ENCODE assay signal across 8 cellular contexts in the genomic region with DNA sequence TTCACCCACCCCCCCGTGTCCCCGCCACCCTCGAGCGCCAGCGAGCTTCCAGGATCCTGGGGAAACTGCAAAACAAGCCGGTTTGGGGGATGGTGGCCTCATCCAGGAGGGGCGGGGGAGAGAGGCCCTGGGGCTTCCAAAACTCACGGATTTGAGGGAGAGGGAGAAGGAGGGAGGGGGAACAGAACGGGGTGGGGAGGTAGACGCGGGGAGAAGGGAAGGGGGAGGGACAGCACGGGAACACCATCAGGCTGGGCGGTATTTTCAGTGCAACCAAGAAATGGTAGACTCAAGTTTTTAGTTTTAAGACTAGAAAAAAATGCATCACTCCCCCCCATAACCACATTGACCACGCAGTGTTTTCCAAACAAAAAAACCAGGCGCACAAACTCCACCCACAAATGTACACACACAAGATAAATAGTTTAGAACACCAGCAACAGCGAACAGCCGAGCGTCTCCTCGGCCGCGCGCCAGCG. TPM values are rescaled to one million over a fixed set of nuclear protein-coding genes. Genes with fewer than 3 reads are reported as not detected.
DNase-seq lines count a peak whose midpoint lies in the region; ATAC-seq and TF ChIP-seq lines count a peak whose summit lies in the region.
"Had no signal": no experiment of that assay in that cellular context is flagged by ENCODE, and none has a peak within 500 bp of the region (broad histone marks: within the 10 kb centered on the region; RNA-seq: fewer than 3 reads in every experiment).

No MANE protein-coding gene starts in this region.

- TF ChIP-seq CTCF in GM12875 (IDR thresholded peaks at IDR 0.05; ENCODE audit: borderline replicate concordance, insufficient read depth, low read depth, low read length), result no peak

- peaks cover 18% of the 10 kb centered on the region for H3K4me1 Mint-ChIP-seq in activated CD4-positive, alpha-beta memory T cell treated with anti-CD3 and anti-CD28 coated beads, Interleukin-2, amount 10 ng/mL, durations not matched to agents 7 days and 5 days

- no peak for ATAC-seq in HG03045 (IDR thresholded peaks at IDR 0.05; ENCODE audit: unreplicated experiment)

- peak overlapping the region; percentile 49 for H3K4me3 ChIP-seq in GM12875 (ENCODE audit: low read depth, low read length)

- DNase-seq in activated CD4-positive, alpha-beta memory T cell treated with anti-CD3 and anti-CD28 coated beads, Interleukin-2, amount 10 ng/mL, durations not matched to agents 7 days and 5 days, result no peak
- DNase-seq in medulla oblongata (ENCODE audit: extremely low spot score) (peak; percentile 44), NCI-H1694 treated with DMSO at 0.1 percent for 48 hours (lab: John Stamatoyannopoulos, UW) (no peak), HuH-7 (ENCODE audit: low spot score) (no peak)

- peak overlapping the region; percentile 61 for H3K4me3 Mint-ChIP-seq in activated CD4-positive, alpha-beta memory T cell treated with anti-CD3 and anti-CD28 coated beads, Interleukin-2, amount 10 ng/mL, durations not matched to agents 7 days and 5 days

- no peaks in the 10 kb centered on the region for H3K9me3 Mint-ChIP-seq in activated CD4-positive, alpha-beta memory T cell treated with anti-CD3 and anti-CD28 coated beads, Interleukin-2, amount 10 ng/mL, durations not matched to agents 7 days and 5 days

- peaks cover 40% of the 10 kb centered on the region for H3K27me3 Mint-ChIP-seq in activated CD4-positive, alpha-beta memory T cell treated with anti-CD3 and anti-CD28 coated beads, Interleukin-2, amount 10 ng/mL, durations not matched to agents 7 days and 5 days

- POLR2A ChIA-PET in activated CD4-positive, alpha-beta memory T cell treated with anti-CD3 and anti-CD28 coated beads, Interleukin-2, amount 10 ng/mL, durations not matched to agents 7 days and 5 days (lab: Charles Lee), result no interaction called here

- CTCF ChIA-PET in activated CD4-positive, alpha-beta memory T cell treated with anti-CD3 and anti-CD28 coated beads, Interleukin-2, amount 10 ng/mL, durations not matched to agents 7 days and 5 days (lab: Charles Lee), result no interaction called here

- no peak overlapping the region for H3K27ac Mint-ChIP-seq in activated CD4-positive, alpha-beta memory T cell treated with anti-CD3 and anti-CD28 coated beads, Interleukin-2, amount 10 ng/mL, durations not matched to agents 7 days and 5 days

- H3K36me3 Mint-ChIP-seq in activated CD4-positive, alpha-beta memory T cell treated with anti-CD3 and anti-CD28 coated beads, Interleukin-2, amount 10 ng/mL, durations not matched to agents 7 days and 5 days (ENCODE audit: low read depth), result no peaks in the 10 kb centered on the region

RNA-seq across cellular contexts. Expression of gene NRARP, which starts 1.4 kb away (rescaled TPM):
- under 1 TPM; 0.71 to 0.75 TPM for total RNA-seq in activated CD4-positive, alpha-beta memory T cell treated with anti-CD3 and anti-CD28 coated beads, Interleukin-2, amount 10 ng/mL, durations not matched to agents 7 days and 5 days

RNA-seq across cellular contexts. Expression of gene TOR4A, which starts 23.1 kb away (rescaled TPM):
- total RNA-seq in activated CD4-positive, alpha-beta memory T cell treated with anti-CD3 and anti-CD28 coated beads, Interleukin-2, amount 10 ng/mL, durations not matched to agents 7 days and 5 days, result 10 to 100 TPM; 22.4 to 23.2 TPM

RNA-seq across cellular contexts. Expression of gene NELFB, which starts 45.5 kb away (rescaled TPM):
- total RNA-seq in activated CD4-positive, alpha-beta memory T cell treated with anti-CD3 and anti-CD28 coated beads, Interleukin-2, amount 10 ng/mL, durations not matched to agents 7 days and 5 days, result 10 to 100 TPM; 58.8 to 59.6 TPM

RNA-seq across cellular contexts. Expression of gene STPG3, which starts 49.6 kb away (rescaled TPM):
- total RNA-seq in activated CD4-positive, alpha-beta memory T cell treated with anti-CD3 and anti-CD28 coated beads, Interleukin-2, amount 10 ng/mL, durations not matched to agents 7 days and 5 days, result not detected
- total RNA-seq: RPMI7951, subcutaneous adipose tissue had no signal

RNA-seq across cellular contexts. Expression of gene TUBB4B, which starts 59.6 kb away (rescaled TPM):
- total RNA-seq in activated CD4-positive, alpha-beta memory T cell treated with anti-CD3 and anti-CD28 coated beads, Interleukin-2, amount 10 ng/mL, durations not matched to agents 7 days and 5 days, result 100 to 1,000 TPM; 314 to 319 TPM
